In the genomic region with DNA sequence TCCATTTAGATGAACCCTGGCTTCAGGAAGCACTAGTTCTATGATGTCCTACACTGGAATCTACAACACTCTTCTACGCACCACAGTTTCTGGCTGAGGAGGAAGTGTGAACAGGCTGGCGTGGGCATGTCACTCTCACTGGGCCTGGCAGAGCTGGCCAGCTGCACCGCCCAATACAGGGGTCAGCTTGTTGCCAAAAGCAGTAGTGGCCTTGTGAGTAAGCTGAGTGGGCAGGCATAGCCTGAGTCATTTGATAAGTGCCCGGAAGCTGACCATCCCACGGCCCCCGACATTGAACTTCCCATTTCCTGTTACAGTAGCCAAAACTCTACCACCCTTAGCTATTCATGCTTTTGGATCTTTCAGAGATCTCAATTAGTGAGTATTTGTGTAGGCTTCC, we compare ENCODE assay signal across 10 cellular contexts.
DNase-seq lines count a peak whose midpoint lies in the region; ATAC-seq and TF ChIP-seq lines count a peak whose summit lies in the region.
"Had no signal": no experiment of that assay in that cellular context is flagged by ENCODE, and none has a peak within 500 bp of the region (broad histone marks: within the 10 kb centered on the region; RNA-seq: fewer than 3 reads in every experiment).

No MANE protein-coding gene starts in this region.

- dilution Hi-C loops in mammary epithelial cell (cut with HindIII; ENCODE audit: low sequenced_read_pairs): no loop called here

- intact Hi-C loops in mammary epithelial cell (cut with micrococcal nuclease): no loop called here
- intact Hi-C loops in testis (cut with DNase I; ENCODE audit: low total_unique reads): no loop called here
- intact Hi-C loops in CD8-positive, alpha-beta T cell (cut with DNase I, micrococcal nuclease): no loop called here

- H3K4me3 ChIP-seq in mammary epithelial cell (replicated peaks in 1 of 3; ENCODE audit: insufficient read depth in 1 of 3, low read depth in 2 of 3, low read length in 3 of 3): no peak overlapping the region
- no peak overlapping the region for H3K4me3 ChIP-seq in testis
- H3K4me3 ChIP-seq in CD8-positive, alpha-beta T cell (ENCODE audit: low read depth, low read length): no peak overlapping the region

- H3K27ac Mint-ChIP-seq in CD8-positive, alpha-beta T cell: no peak overlapping the region

- H3K27ac ChIP-seq in mammary epithelial cell (ENCODE audit: insufficient read depth, low read depth, low read length): peak overlapping the region; percentile 25
- no peak overlapping the region for H3K27ac ChIP-seq in testis
- H3K27ac ChIP-seq in CD8-positive, alpha-beta T cell (ENCODE audit: low read depth, low read length): no peak overlapping the region

- H2AFZ ChIP-seq in mammary epithelial cell (ENCODE audit: low read depth, low read length): peak overlapping the region; percentile 85

- CTCF ChIA-PET in mammary epithelial cell (lab: Charles Lee; ENCODE audit: low non-redundant PET): no interaction called here
- CTCF ChIA-PET in CD8-positive, alpha-beta T cell (lab: Charles Lee): interaction anchor here (0.6 to 1.3 kb wide), 2 partner anchors 302 to 305 kb away, joined by 3 to 4 read pairs; no protein-coding TSS in a partner anchor

- H3K36me3 Mint-ChIP-seq in CD8-positive, alpha-beta T cell: no peaks in the 10 kb centered on the region

- H3K4me2 ChIP-seq in mammary epithelial cell (ENCODE audit: insufficient read depth, low read depth, low read length): peak overlapping the region; percentile 10

- H3K4me1 Mint-ChIP-seq in CD8-positive, alpha-beta T cell (ENCODE audit: low read depth): no peaks in the 10 kb centered on the region

- no peak for TF ChIP-seq CTCF in mammary epithelial cell (conservative IDR thresholded peaks at IDR 0.05 in 1 of 2, IDR thresholded peaks at IDR 0.05 in 1 of 2; ENCODE audit: extremely low read depth in 1 of 2, insufficient read depth in 1 of 2, low read depth in 1 of 2, low read length in 2 of 2)
- no peak for TF ChIP-seq CTCF in testis (IDR thresholded peaks at IDR 0.05)
- no peak for TF ChIP-seq CTCF in CD8-positive, alpha-beta T cell (IDR thresholded peaks at IDR 0.05)

- H3K36me3 ChIP-seq in mammary epithelial cell (ENCODE audit: insufficient read depth, low read length): no peaks in the 10 kb centered on the region
- no peaks in the 10 kb centered on the region for H3K36me3 ChIP-seq in testis (ENCODE audit: low read depth, missing control alignments)
- no peaks in the 10 kb centered on the region for H3K36me3 ChIP-seq in CD8-positive, alpha-beta T cell (ENCODE audit: insufficient read depth, low read length)

- WGBS in mammary epithelial cell (ENCODE audit: low coverage, missing lambda C conversion rate): 33% methylated on average over 6 of the region's 6 CpGs
- 62 to 65% methylated on average over 6 of the region's 6 CpGs for WGBS in testis, 2 donors

- H3K9me3 Mint-ChIP-seq in CD8-positive, alpha-beta T cell: no peaks in the 10 kb centered on the region

- H3K4me1 ChIP-seq in mammary epithelial cell (ENCODE audit: insufficient read depth, low read length) (peaks cover 30% of the 10 kb centered on the region), testis (no peaks in the 10 kb centered on the region)
- H3K4me1 ChIP-seq in CD8-positive, alpha-beta T cell (ENCODE audit: insufficient read depth, low read length): no peaks in the 10 kb centered on the region

- H3K27me3 ChIP-seq in mammary epithelial cell (ENCODE audit: insufficient read depth, low read length): no peaks in the 10 kb centered on the region
- no peaks in the 10 kb centered on the region for H3K27me3 ChIP-seq in testis
- no peaks in the 10 kb centered on the region for H3K27me3 ChIP-seq in CD8-positive, alpha-beta T cell (ENCODE audit: insufficient read depth, low read length)

- BruUV-seq in mammary epithelial cell (replicated peaks; lab: Mats Ljungman, UMichigan): no TSS peak

- no peak overlapping the region for H3K4me3 Mint-ChIP-seq in CD8-positive, alpha-beta T cell

- DNase-seq in M059J (ENCODE audit: low read depth): peak; percentile 89
- DNase-seq in mammary epithelial cell: peak; percentile 64
- DNase-seq in kidney tubule cell (ENCODE audit: low spot score): peak; percentile 88
- DNase-seq in testis: peak; percentile 39
- DNase-seq in CD8-positive, alpha-beta T cell: no peak
- DNase-seq in NCI-H510A treated with DMSO at 0.1 percent for 48 hours (lab: John Stamatoyannopoulos, UW): no peak
- DNase-seq: NCI-H1105 treated with DMSO at 0.1 percent for 48 hours; stimulated activated CD4-positive, alpha-beta T cell treated with anti-CD3 and anti-CD28 coated beads, Interleukin-2, amount 100 ng/mL, for 48 hours had no signal

- no peak for TF ChIP-seq POLR2A in testis (IDR thresholded peaks at IDR 0.05)

- no peaks in the 10 kb centered on the region for H3K9me3 ChIP-seq in mammary epithelial cell (replicated peaks; ENCODE audit: insufficient read depth, low read length)
- no peaks in the 10 kb centered on the region for H3K9me3 ChIP-seq in testis
- H3K9me3 ChIP-seq in CD8-positive, alpha-beta T cell (ENCODE audit: low read length): no peaks in the 10 kb centered on the region

- POLR2A ChIA-PET in CD8-positive, alpha-beta T cell (lab: Charles Lee): interaction anchor here (1.4 kb wide), 1 partner anchor 8 kb away, joined by 3 read pairs; no protein-coding TSS in a partner anchor

- H3K27me3 Mint-ChIP-seq in CD8-positive, alpha-beta T cell (ENCODE audit: low read depth): peaks cover 14% of the 10 kb centered on the region

- H4K20me1 ChIP-seq in mammary epithelial cell (ENCODE audit: insufficient read depth, low read length): no peaks in the 10 kb centered on the region

- H3K9ac ChIP-seq in mammary epithelial cell (ENCODE audit: insufficient read depth, low read length): no peak overlapping the region

- in situ Hi-C loops in mammary epithelial cell (cut with MboI; ENCODE audit: low sequenced_read_pairs in 2 of 2): no loop called here

- no peaks in the 10 kb centered on the region for H3K79me2 ChIP-seq in mammary epithelial cell (ENCODE audit: insufficient read depth, low read length)

- no peak for ATAC-seq in CD8-positive, alpha-beta T cell
- ATAC-seq in HG02852 (IDR thresholded peaks at IDR 0.05; ENCODE audit: unreplicated experiment): no peak
- ATAC-seq in GM19463 (IDR thresholded peaks at IDR 0.05; ENCODE audit: unreplicated experiment): no peak

Comparison
In these comparisons a context has a peak if more than half of its experiments do, and no peak if none do; other contexts are left out.
1. DNase-seq: peak in M059J (single experiment), mammary epithelial cell (single experiment), kidney tubule cell (single experiment) and testis (single experiment); none in CD8-positive, alpha-beta T cell (0 of 7) and NCI-H510A treated with DMSO at 0.1 percent for 48 hours (single experiment).